In the genomic region with DNA sequence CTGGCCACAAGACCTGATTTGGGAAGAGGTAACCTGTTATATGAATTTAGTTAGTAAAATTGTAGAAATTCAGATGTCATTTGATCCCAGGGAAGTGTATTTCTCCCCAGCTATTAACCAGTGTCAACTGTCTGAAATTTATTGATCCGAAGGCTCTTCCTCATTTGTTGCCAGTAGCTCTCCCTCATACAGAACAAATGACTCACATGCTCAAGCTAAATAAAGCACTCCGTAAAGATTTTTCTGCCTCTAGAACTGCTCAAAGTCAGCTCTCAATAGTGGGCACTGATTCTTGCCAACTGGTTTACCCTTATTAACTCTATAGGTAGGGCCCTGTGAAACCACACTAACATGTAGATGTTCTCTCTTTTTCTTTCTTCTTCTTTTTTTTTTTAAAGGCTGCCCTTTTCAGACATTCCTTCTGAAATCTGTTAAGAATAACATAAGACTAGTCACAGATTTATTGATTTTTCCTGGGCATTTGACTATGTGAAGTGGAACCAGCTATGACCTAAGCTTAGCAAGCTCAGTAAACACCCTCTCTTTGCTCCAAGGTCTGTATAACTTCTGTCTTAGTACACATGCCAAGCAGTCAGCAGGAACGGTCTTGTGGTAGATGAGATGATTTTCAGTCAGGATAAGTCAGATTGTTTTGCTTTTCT, we compare ENCODE assay signal across 12 cellular contexts. TPM values are rescaled to one million over a fixed set of nuclear protein-coding genes. Genes with fewer than 3 reads are reported as not detected.
DNase-seq lines count a peak whose midpoint lies in the region; ATAC-seq and TF ChIP-seq lines count a peak whose summit lies in the region.
"Had no signal": no experiment of that assay in that cellular context is flagged by ENCODE, and none has a peak within 500 bp of the region (broad histone marks: within the 10 kb centered on the region; RNA-seq: fewer than 3 reads in every experiment).

No MANE protein-coding gene starts in this region.

- H3K79me2 ChIP-seq in ACC112 (ENCODE audit: control insufficient read depth, insufficient read depth, low read length, unreplicated experiment), result no peaks in the 10 kb centered on the region
- H3K79me2 ChIP-seq in Loucy (ENCODE audit: insufficient read depth, low read length), result no peaks in the 10 kb centered on the region

- no peaks in the 10 kb centered on the region for H3K27me3 Mint-ChIP-seq in activated naive CD8-positive, alpha-beta T cell treated with anti-CD3 and anti-CD28 coated beads, Interleukin-2, amount 50 U/mL, for 24 hours
- H3K27me3 Mint-ChIP-seq: activated CD4-positive, alpha-beta T cell treated with anti-CD3 and anti-CD28 coated beads, Interleukin-2, amount 10 ng/mL, durations not matched to agents 7 days and 5 days had no signal

- in situ Hi-C loops in brain microvascular endothelial cell (cut with HindIII; ENCODE audit: low pct_ligation_motif_present, low sequenced_read_pairs), result no loop called here

- peaks cover 32% of the 10 kb centered on the region for H3K4me1 Mint-ChIP-seq in activated naive CD8-positive, alpha-beta T cell treated with anti-CD3 and anti-CD28 coated beads, Interleukin-2, amount 50 U/mL, for 24 hours

- H3K27ac ChIP-seq in ACC112 (ENCODE audit: low read depth, low read length), result peak overlapping the region; percentile 72
- H3K27ac ChIP-seq in brain microvascular endothelial cell, result peak overlapping the region; percentile 40

- no peak overlapping the region for H3K27ac Mint-ChIP-seq in activated naive CD8-positive, alpha-beta T cell treated with anti-CD3 and anti-CD28 coated beads, Interleukin-2, amount 50 U/mL, for 24 hours
- H3K27ac Mint-ChIP-seq: activated CD4-positive, alpha-beta T cell treated with anti-CD3 and anti-CD28 coated beads, Interleukin-2, amount 10 ng/mL, durations not matched to agents 7 days and 5 days had no signal

- H2AFZ ChIP-seq in ACC112 (ENCODE audit: low read length, unreplicated experiment), result no peak overlapping the region
- no peak overlapping the region for H2AFZ ChIP-seq in Loucy (ENCODE audit: low read length)

- H3K4me1 ChIP-seq in ACC112 (ENCODE audit: control insufficient read depth, insufficient read depth, low read length, unreplicated experiment) (peaks cover 42% of the 10 kb centered on the region), Loucy (ENCODE audit: insufficient read depth, low read length, poor library complexity, severe bottlenecking) (peaks cover 41% of the 10 kb centered on the region)

- no peaks in the 10 kb centered on the region for H3K27me3 ChIP-seq in ACC112 (ENCODE audit: insufficient read depth, low read length)
- H3K27me3 ChIP-seq in Loucy (ENCODE audit: insufficient read depth, low read length, poor library complexity, severe bottlenecking), result no peaks in the 10 kb centered on the region
- no peaks in the 10 kb centered on the region for H3K27me3 ChIP-seq in brain microvascular endothelial cell (replicated peaks)

- peak overlapping the region; percentile 17 for H3K4me2 ChIP-seq in Loucy (ENCODE audit: low read depth, low read length, poor library complexity, severe bottlenecking)

- no peaks in the 10 kb centered on the region for H4K20me1 ChIP-seq in Loucy (ENCODE audit: insufficient read depth, low read length, poor library complexity, severe bottlenecking)

- no peak overlapping the region for H3K9ac ChIP-seq in Loucy (ENCODE audit: low read depth, low read length, poor library complexity, severe bottlenecking)

- no peaks in the 10 kb centered on the region for H3K9me2 ChIP-seq in Loucy (replicated peaks; ENCODE audit: low read depth, low read length)

- H3K9me3 ChIP-seq in Loucy (ENCODE audit: insufficient read depth, low read depth, low read length), result no peaks in the 10 kb centered on the region

- H3K36me3 Mint-ChIP-seq in activated naive CD8-positive, alpha-beta T cell treated with anti-CD3 and anti-CD28 coated beads, Interleukin-2, amount 50 U/mL, for 24 hours (ENCODE audit: low read depth), result peaks cover 5% of the 10 kb centered on the region

- H3F3A ChIP-seq in Loucy (ENCODE audit: low read depth), result no peaks in the 10 kb centered on the region; the same call in 1 of the 2 replicates

- TF ChIP-seq CTCF in Loucy (conservative IDR thresholded peaks at IDR 0.05; ENCODE audit: low read length) (no peak), brain microvascular endothelial cell (IDR thresholded peaks at IDR 0.05; ENCODE audit: low read depth, low read length, missing control alignments) (no peak)

- no peak overlapping the region for H3K4me3 Mint-ChIP-seq in activated naive CD8-positive, alpha-beta T cell treated with anti-CD3 and anti-CD28 coated beads, Interleukin-2, amount 50 U/mL, for 24 hours
- H3K4me3 Mint-ChIP-seq: activated CD4-positive, alpha-beta T cell treated with anti-CD3 and anti-CD28 coated beads, Interleukin-2, amount 10 ng/mL, durations not matched to agents 7 days and 5 days had no signal

- no peaks in the 10 kb centered on the region for H3K9me3 Mint-ChIP-seq in activated naive CD8-positive, alpha-beta T cell treated with anti-CD3 and anti-CD28 coated beads, Interleukin-2, amount 50 U/mL, for 24 hours
- H3K9me3 Mint-ChIP-seq: activated CD4-positive, alpha-beta T cell treated with anti-CD3 and anti-CD28 coated beads, Interleukin-2, amount 10 ng/mL, durations not matched to agents 7 days and 5 days had no signal

- DNase-seq in brain microvascular endothelial cell (peak; percentile 29), mucosa of gallbladder (ENCODE audit: low spot score) (peak; percentile 35), NCI-H187 treated with DMSO at 0.1 percent for 48 hours (lab: John Stamatoyannopoulos, UW) (no peak), NCI-H128 (lab: John Stamatoyannopoulos, UW; ENCODE audit: unreplicated experiment) (no peak)
- DNase-seq in activated naive CD8-positive, alpha-beta T cell treated with anti-CD3 and anti-CD28 coated beads, Interleukin-2, amount 50 U/mL, for 24 hours, result no peak
- no peak for DNase-seq in stimulated activated CD8-positive, alpha-beta memory T cell treated with anti-CD3 and anti-CD28 coated beads, Interleukin-4, amount 100 ng/mL, for 48 hours
- DNase-seq: activated CD4-positive, alpha-beta T cell treated with anti-CD3 and anti-CD28 coated beads, Interleukin-2, amount 10 ng/mL, durations not matched to agents 7 days and 5 days; C1 segment of cervical spinal cord; cerebellar nuclear complex; kidney had no signal

- H3K36me3 ChIP-seq in ACC112 (ENCODE audit: insufficient read depth, low read length), result no peaks in the 10 kb centered on the region
- H3K36me3 ChIP-seq in Loucy (ENCODE audit: insufficient read depth, low read length), result no peaks in the 10 kb centered on the region
- no peaks in the 10 kb centered on the region for H3K36me3 ChIP-seq in brain microvascular endothelial cell (replicated peaks)

- no peak for ATAC-seq in activated naive CD8-positive, alpha-beta T cell treated with anti-CD3 and anti-CD28 coated beads, Interleukin-2, amount 50 U/mL, for 24 hours

- H3K4me3 ChIP-seq in ACC112 (ENCODE audit: low read depth, low read length) (peak overlapping the region; percentile 29), Loucy (ENCODE audit: low read length, poor library complexity, severe bottlenecking) (no peak overlapping the region), brain microvascular endothelial cell (ENCODE audit: low read depth, low read length) (no peak overlapping the region)

RNA-seq across cellular contexts. Expression of a gene that starts 21.8 kb away (rescaled TPM):
- 18.3 TPM for total RNA-seq in mucosa of gallbladder

RNA-seq across cellular contexts. Expression of a gene that starts 56.0 kb away (rescaled TPM):
- 20.3 TPM for total RNA-seq in mucosa of gallbladder

Comparison
In these comparisons a context has a peak if more than half of its experiments do, and no peak if none do; other contexts are left out.
1. DNase-seq: peak in brain microvascular endothelial cell (single experiment) and mucosa of gallbladder (single experiment); none in NCI-H187 treated with DMSO at 0.1 percent for 48 hours (single experiment), NCI-H128 (single experiment), activated naive CD8-positive, alpha-beta T cell treated with anti-CD3 and anti-CD28 coated beads, Interleukin-2, amount 50 U/mL, for 24 hours (single experiment) and stimulated activated CD8-positive, alpha-beta memory T cell treated with anti-CD3 and anti-CD28 coated beads, Interleukin-4, amount 100 ng/mL, for 48 hours (single experiment).